Comparison of ENCODE assay signal across 9 cellular contexts in the genomic region with DNA sequence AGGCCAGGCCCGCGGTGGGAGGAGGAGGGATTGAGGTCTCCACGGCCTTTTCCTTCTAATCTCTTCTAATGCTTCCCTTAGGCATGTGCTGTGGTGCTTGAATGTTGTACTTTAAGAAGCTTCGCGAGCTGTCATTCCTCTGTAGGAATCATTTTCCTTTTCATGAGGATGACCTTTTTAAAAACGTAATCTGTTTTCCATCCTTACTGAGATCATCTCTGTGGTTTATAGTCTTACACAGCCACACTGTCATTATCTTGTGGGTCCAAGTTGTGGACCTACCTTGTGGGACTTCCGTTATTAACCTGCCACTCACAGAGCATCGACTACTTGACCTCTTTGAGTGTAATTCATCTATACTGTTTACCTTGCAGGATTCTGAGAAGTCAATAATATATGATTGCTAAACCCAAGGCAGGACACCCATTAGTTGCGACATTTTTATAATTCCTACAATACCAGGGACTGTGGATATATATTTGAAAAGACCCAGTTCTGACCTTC. TPM values are rescaled to one million over a fixed set of nuclear protein-coding genes. Genes with fewer than 3 reads are reported as not detected.
DNase-seq lines count a peak whose midpoint lies in the region; ATAC-seq and TF ChIP-seq lines count a peak whose summit lies in the region.
"Had no signal": no experiment of that assay in that cellular context is flagged by ENCODE, and none has a peak within 500 bp of the region (broad histone marks: within the 10 kb centered on the region; RNA-seq: fewer than 3 reads in every experiment).

No MANE protein-coding gene starts in this region.

- H3K36me3 Mint-ChIP-seq in T-helper 2 cell treated with Interferon-gamma antibody and Interleukin-4, amounts not matched to agents 5 μg/mL and 100 μg/mL, for 36 hours (ENCODE audit: low read depth) = no peaks in the 10 kb centered on the region
- H3K36me3 Mint-ChIP-seq in activated naive CD8-positive, alpha-beta T cell = no peaks in the 10 kb centered on the region

- DNase-seq in T-helper 2 cell treated with Interferon-gamma antibody and Interleukin-4, amounts not matched to agents 5 μg/mL and 100 μg/mL, for 36 hours (ENCODE audit: low spot score) = no peak
- DNase-seq in T-helper 2 cell (no peak), kidney epithelial cell (ENCODE audit: low read depth) (no peak), midbrain (lab: John Stamatoyannopoulos, UW) (no peak), NAMALWA (ENCODE audit: low spot score) (no peak)

- peaks cover 17% of the 10 kb centered on the region for H3K4me1 Mint-ChIP-seq in T-helper 2 cell treated with Interferon-gamma antibody and Interleukin-4, amounts not matched to agents 5 μg/mL and 100 μg/mL, for 36 hours (ENCODE audit: low read depth)
- H3K4me1 Mint-ChIP-seq in activated naive CD8-positive, alpha-beta T cell (ENCODE audit: low read depth) = peaks cover 13% of the 10 kb centered on the region

- H3K4me3 Mint-ChIP-seq in T-helper 2 cell treated with Interferon-gamma antibody and Interleukin-4, amounts not matched to agents 5 μg/mL and 100 μg/mL, for 36 hours = peak overlapping the region; percentile 78
- peak overlapping the region; percentile 90 for H3K4me3 Mint-ChIP-seq in activated naive CD8-positive, alpha-beta T cell

- H3K4me3 ChIP-seq in kidney epithelial cell (ENCODE audit: low read depth, low read length) = peak overlapping the region; percentile 92

- ATAC-seq in GM19452 (IDR thresholded peaks at IDR 0.05; ENCODE audit: unreplicated experiment) = no peak

- H3K9me3 Mint-ChIP-seq in T-helper 2 cell treated with Interferon-gamma antibody and Interleukin-4, amounts not matched to agents 5 μg/mL and 100 μg/mL, for 36 hours = no peaks in the 10 kb centered on the region
- no peaks in the 10 kb centered on the region for H3K9me3 Mint-ChIP-seq in activated naive CD8-positive, alpha-beta T cell (ENCODE audit: low read depth)

- H3K27ac ChIP-seq in temporal lobe (ENCODE audit: low read depth, low read length) = peak overlapping the region; percentile 91

- no peak overlapping the region for H3K27ac Mint-ChIP-seq in T-helper 2 cell treated with Interferon-gamma antibody and Interleukin-4, amounts not matched to agents 5 μg/mL and 100 μg/mL, for 36 hours
- no peak overlapping the region for H3K27ac Mint-ChIP-seq in activated naive CD8-positive, alpha-beta T cell

- no peaks in the 10 kb centered on the region for H3K27me3 ChIP-seq in kidney epithelial cell (ENCODE audit: control insufficient read depth, insufficient read depth, low read length)

- peaks cover 53% of the 10 kb centered on the region for H3K27me3 Mint-ChIP-seq in T-helper 2 cell treated with Interferon-gamma antibody and Interleukin-4, amounts not matched to agents 5 μg/mL and 100 μg/mL, for 36 hours (ENCODE audit: low read depth)
- peaks cover 28% of the 10 kb centered on the region for H3K27me3 Mint-ChIP-seq in activated naive CD8-positive, alpha-beta T cell

- H3K36me3 ChIP-seq in kidney epithelial cell (ENCODE audit: control insufficient read depth, insufficient read depth, low read length) = no peaks in the 10 kb centered on the region

- no peak for TF ChIP-seq CTCF in kidney epithelial cell (IDR thresholded peaks at IDR 0.05; ENCODE audit: insufficient read depth, low read length, poor library complexity, severe bottlenecking)

RNA-seq across cellular contexts. Expression of a gene that starts 0.7 kb away (rescaled TPM):
- total RNA-seq in kidney epithelial cell (0.68 and 6.9 TPM in 2 replicates), temporal lobe (26.1 TPM)

RNA-seq across cellular contexts. Expression of a gene that starts 0.9 kb away (rescaled TPM):
- 0.14 and 0.29 TPM in 2 replicates for total RNA-seq in kidney epithelial cell
- 3.0 TPM for total RNA-seq in temporal lobe

RNA-seq across cellular contexts. Expression of a gene that starts 34.2 kb away (rescaled TPM):
- total RNA-seq in kidney epithelial cell (0.08 TPM in 1 of 2 replicates, not detected in the other), temporal lobe (0.74 TPM)
- total RNA-seq: Daoy had no signal
